Comparison of ENCODE assay signal across 25 cellular contexts in genomic region chr2:237455764-237456163, GRCh38. TPM values are rescaled to one million over a fixed set of nuclear protein-coding genes. Genes with fewer than 3 reads are reported as not detected.
DNase-seq lines count a peak whose midpoint lies in the region; ATAC-seq and TF ChIP-seq lines count a peak whose summit lies in the region.
"Had no signal": no experiment of that assay in that cellular context is flagged by ENCODE, and none has a peak within 500 bp of the region (broad histone marks: within the 10 kb centered on the region; RNA-seq: fewer than 3 reads in every experiment).

No MANE protein-coding gene starts in this region.

- TF ChIP-seq POLR2A in heart left ventricle (IDR thresholded peaks at IDR 0.05) (no peak), vagina (IDR thresholded peaks at IDR 0.05) (no peak)

- H3K9me3 ChIP-seq in heart left ventricle (no peaks in the 10 kb centered on the region), osteoblast (ENCODE audit: low read depth, low read length) (no peaks in the 10 kb centered on the region), vagina (no peaks in the 10 kb centered on the region)
- H3K9me3 ChIP-seq: colonic mucosa, pancreas had no signal

- peak overlapping the region; percentile 37 for H3K4me2 ChIP-seq in osteoblast (ENCODE audit: insufficient read depth, low read length)
- H3K4me2 ChIP-seq: GM23338 had no signal

- H3K79me2 ChIP-seq in osteoblast (ENCODE audit: insufficient read depth, low read length): no peaks in the 10 kb centered on the region

- no peaks in the 10 kb centered on the region for H4K20me1 ChIP-seq in osteoblast (ENCODE audit: insufficient read depth, low read length)

- H3K27ac ChIP-seq in heart left ventricle (peak overlapping the region in 10 of 12 donors; percentile 22 to 68 (median 45)), coronary artery (peak overlapping the region; percentile 39 to 73), osteoblast (ENCODE audit: low read depth, low read length) (peak overlapping the region; percentile 71), vagina (peak overlapping the region; percentile 10)
- H3K27ac ChIP-seq: colonic mucosa, pancreas, WERI-Rb-1 had no signal

- intact Hi-C loops in heart left ventricle (cut with DNase I) (loop anchor here in 1 of 10 donors (5.0 kb wide), 1 partner anchor 33 kb away; no protein-coding TSS in a partner anchor), Right ventricle myocardium inferior (cut with DNase I) (no loop called here), vagina (cut with DNase I) (no loop called here)

- peaks cover 0 to 3% (median 0%) of the 10 kb centered on the region in 9 donors for H3K27me3 ChIP-seq in heart left ventricle
- H3K27me3 ChIP-seq in osteoblast (ENCODE audit: insufficient read depth, low read length): no peaks in the 10 kb centered on the region
- H3K27me3 ChIP-seq in vagina: no peaks in the 10 kb centered on the region
- H3K27me3 ChIP-seq: colonic mucosa, pancreas had no signal

- H2AFZ ChIP-seq in osteoblast (ENCODE audit: low read length): no peak overlapping the region
- H2AFZ ChIP-seq: GM23338 had no signal

- H3K4me3 ChIP-seq in heart left ventricle (no peak overlapping the region), coronary artery (no peak overlapping the region), osteoblast (ENCODE audit: insufficient read depth, low read length) (no peak overlapping the region), vagina (no peak overlapping the region)
- H3K4me3 ChIP-seq: colonic mucosa, GM23338, pancreas had no signal

- no peak for TF ChIP-seq CTCF in heart left ventricle (IDR thresholded peaks at IDR 0.05)
- no peak for TF ChIP-seq CTCF in coronary artery (IDR thresholded peaks at IDR 0.05)
- TF ChIP-seq CTCF in osteoblast (IDR thresholded peaks at IDR 0.05; ENCODE audit: extremely low read depth, low read depth, low read length): no peak
- TF ChIP-seq CTCF in vagina (IDR thresholded peaks at IDR 0.05): no peak

- H3K4me1 ChIP-seq in heart left ventricle (peaks cover 0 to 37% (median 14%) of the 10 kb centered on the region in 12 donors), osteoblast (ENCODE audit: insufficient read depth, low read length) (peaks cover 57% of the 10 kb centered on the region), vagina (peaks cover 11% of the 10 kb centered on the region)
- H3K4me1 ChIP-seq: colonic mucosa, pancreas had no signal

- WGBS in heart left ventricle, 4 donors: 76 to 83% (median 77%) methylated on average over 5 of the region's 5 CpGs

- peak in 3 of 4 donors; percentile 11 to 30 (median 14) for ATAC-seq in heart left ventricle
- ATAC-seq in Right ventricle myocardium inferior: no peak
- ATAC-seq: GM23338 had no signal

- no peaks in the 10 kb centered on the region for H3K36me3 ChIP-seq in heart left ventricle
- no peaks in the 10 kb centered on the region for H3K36me3 ChIP-seq in osteoblast (ENCODE audit: insufficient read depth, low read length)
- H3K36me3 ChIP-seq in vagina: no peaks in the 10 kb centered on the region
- H3K36me3 ChIP-seq: colonic mucosa, pancreas, WERI-Rb-1 had no signal

- DNase-seq in heart left ventricle (no peak), Right ventricle myocardium inferior (ENCODE audit: missing footprints) (no peak), coronary artery (ENCODE audit: low spot score) (no peak), osteoblast (ENCODE audit: insufficient read length, low spot score, missing footprints) (no peak), vagina (ENCODE audit: extremely low spot score in 2 of 2) (no peak), NOMO-1 (lab: John Stamatoyannopoulos, UW; ENCODE audit: unreplicated experiment in 2 of 2) (no peak), GDM1 (lab: John Stamatoyannopoulos, UW) (no peak), putamen (ENCODE audit: low spot score) (no peak)
- DNase-seq: activated CD4-positive, alpha-beta memory T cell treated with anti-CD3 and anti-CD28 coated beads, Interleukin-2, amount 10 ng/mL, durations not matched to agents 7 days and 5 days; activated naive CD4-positive, alpha-beta T cell treated with anti-CD3 and anti-CD28 coated beads, Interleukin-2, amount 10 ng/mL, durations not matched to agents 7 days and 5 days; activated T-cell treated with anti-CD3 and anti-CD28 coated beads, Interleukin-2, amount 50 U/mL, for 1 hour; colonic mucosa; NCI-H1105; NCI-H2107; pancreas; SIG-M5; small intestine; stimulated activated CD4-positive, alpha-beta T cell treated with anti-CD3 and anti-CD28 coated beads, Interleukin-4, amount 100 ng/mL, for 1 hour; T-helper 2 cell; WERI-Rb-1 had no signal

RNA-seq across cellular contexts. Expression of gene MLPH, which starts 31.3 kb away (rescaled TPM):
- total RNA-seq in heart left ventricle (10 to 100 TPM; 20.4 to 50.3 (median 30.7) TPM), Right ventricle myocardium inferior (79.0 TPM), osteoblast (25.7 and 32.1 TPM in 2 replicates), vagina (34.6 TPM)
- 10 to 100 TPM; 18.3 to 60.3 TPM for polyA plus RNA-seq in heart left ventricle
- total RNA-seq: A673; activated CD4-positive, alpha-beta memory T cell treated with anti-CD3 and anti-CD28 coated beads, Interleukin-2, amount 10 ng/mL, durations not matched to agents 7 days and 5 days; HT1080; OCI-LY7 had no signal
- polyA plus RNA-seq: CD14-positive monocyte had no signal

RNA-seq across cellular contexts. Expression of gene COL6A3, which starts 41.8 kb away (rescaled TPM):
- total RNA-seq in heart left ventricle: 100 to 1,000 TPM in 3 of 9 donors, 10 to 100 TPM in 6; 41.3 to 290 (median 87.3) TPM
- 100 to 1,000 TPM in 1 of 2 donors, 10 to 100 TPM in 1; 17.4 to 115 TPM for polyA plus RNA-seq in heart left ventricle
- total RNA-seq in Right ventricle myocardium inferior: 84.5 TPM
- 4,017 and 4,247 TPM in 2 replicates for total RNA-seq in osteoblast
- total RNA-seq in vagina: 315 TPM
- total RNA-seq: OCI-LY7 had no signal
- polyA plus RNA-seq: CD14-positive monocyte had no signal

Comparison
In these comparisons a context has a peak if more than half of its experiments do, and no peak if none do; other contexts are left out.
1. H3K27ac ChIP-seq: peak in every context shown above with its lines; median percentile 71 in osteoblast; 56 in coronary artery; 45 in heart left ventricle; 10 in vagina.
2. RNA of gene COL6A3, which starts 41.8 kb away (total RNA-seq): 4,017 to 4,247 TPM in osteoblast; 315 TPM in vagina (single experiment), 41.3 to 290 TPM in heart left ventricle and 84.5 TPM in Right ventricle myocardium inferior (single experiment); every median in the first group is over 10 times any median in the second.